In genomic region chr2:114006460-114006859, GRCh38 we compare ENCODE assay signal across 1 cellular context.
A peak's percentile ranks its signal among the peaks of the same experiment; 100 is the strongest.
TF ChIP-seq lines count a peak whose summit lies in the region.

No MANE protein-coding gene starts in this region.

TF ChIP-seq in HepG2, 621 proteins besides CTCF, POLR2A, EP300 and RAD21 (continued from another document and continues in another):
- TF ChIP-seq ZNF275 (CRISPR knock-in tag; IDR thresholded peaks at IDR 0.05; ENCODE audit: borderline replicate concordance), result 0 out of 2 replicates have a peak, but pooled peaks have one; percentile 35
- no peak for TF ChIP-seq BRF2 (CRISPR knock-in tag; IDR thresholded peaks at IDR 0.05)
- no peak for TF ChIP-seq ZSCAN12 (CRISPR knock-in tag; IDR thresholded peaks at IDR 0.05)
- TF ChIP-seq E2F5 (CRISPR knock-in tag; conservative IDR thresholded peaks at IDR 0.05), result no peak
- no peak for TF ChIP-seq ZNF713 (CRISPR knock-in tag; IDR thresholded peaks at IDR 0.05)
- no peak for TF ChIP-seq ZBTB20 (CRISPR knock-in tag; IDR thresholded peaks at IDR 0.05; ENCODE audit: borderline replicate concordance, low read depth)
- TF ChIP-seq ZIK1 (CRISPR knock-in tag; IDR thresholded peaks at IDR 0.05; ENCODE audit: borderline replicate concordance, low read depth), result no peak
- TF ChIP-seq PPARG (CRISPR knock-in tag; conservative IDR thresholded peaks at IDR 0.05), result 0 out of 2 replicates have a peak, but pooled peaks have one; percentile 30
- TF ChIP-seq MBNL3 (CRISPR knock-in tag; conservative IDR thresholded peaks at IDR 0.05), result no peak
- TF ChIP-seq ASH2L (IDR thresholded peaks at IDR 0.05; ENCODE audit: insufficient read length, low read depth, low read length), result peak; percentile 47
- TF ChIP-seq POGZ (CRISPR knock-in tag; IDR thresholded peaks at IDR 0.05), result peak; percentile 52; the same call in 1 of the 2 replicates
- no peak for TF ChIP-seq AGO1 (IDR thresholded peaks at IDR 0.05; ENCODE audit: low read depth, low read length, poor library complexity, severe bottlenecking)
- TF ChIP-seq ZNF883 (CRISPR knock-in tag; IDR thresholded peaks at IDR 0.05; ENCODE audit: not compliant biosample characterization), result no peak
- peak; percentile 67; the same call in 1 of the 2 replicates for TF ChIP-seq RXRB (CRISPR knock-in tag; IDR thresholded peaks at IDR 0.05; ENCODE audit: borderline replicate concordance)
- TF ChIP-seq JUNB (CRISPR knock-in tag; IDR thresholded peaks at IDR 0.05; ENCODE audit: borderline replicate concordance), result no peak
- TF ChIP-seq ZMYM4 (CRISPR knock-in tag; IDR thresholded peaks at IDR 0.05), result peak; percentile 50; the same call in 1 of the 2 replicates
- no peak for TF ChIP-seq DMTF1 (CRISPR knock-in tag; IDR thresholded peaks at IDR 0.05)
- no peak for TF ChIP-seq ATF7-NPFF (CRISPR knock-in tag; IDR thresholded peaks at IDR 0.05; ENCODE audit: low read depth)
- 0 out of 2 replicates have a peak, but pooled peaks have one; percentile 37 for TF ChIP-seq ZNF710 (CRISPR knock-in tag; IDR thresholded peaks at IDR 0.05; ENCODE audit: borderline replicate concordance)
- TF ChIP-seq ZNF205 (CRISPR knock-in tag; IDR thresholded peaks at IDR 0.05), result no peak
- TF ChIP-seq SP1 (IDR thresholded peaks at IDR 0.05), result no peak
- TF ChIP-seq SP1 (CRISPR knock-in tag; IDR thresholded peaks at IDR 0.05), result no peak
- no peak for TF ChIP-seq ZBTB7B (CRISPR knock-in tag; IDR thresholded peaks at IDR 0.05)
- TF ChIP-seq TBX3 (IDR thresholded peaks at IDR 0.05; ENCODE audit: borderline replicate concordance), result peak; percentile 40; the same call in 1 of the 2 replicates
- TF ChIP-seq ZNF577 (CRISPR knock-in tag; IDR thresholded peaks at IDR 0.05; ENCODE audit: borderline replicate concordance, low read depth), result no peak
- 0 out of 2 replicates have a peak, but pooled peaks have one; percentile 67 for TF ChIP-seq ZNF264 (CRISPR knock-in tag; IDR thresholded peaks at IDR 0.05)
- peak; percentile 83 for TF ChIP-seq KDM1A (CRISPR knock-in tag; IDR thresholded peaks at IDR 0.05)
- no peak for TF ChIP-seq HMG20B (CRISPR knock-in tag; conservative IDR thresholded peaks at IDR 0.05)
- TF ChIP-seq TP53 (CRISPR knock-in tag; conservative IDR thresholded peaks at IDR 0.05), result 0 out of 2 replicates have a peak, but pooled peaks have one; percentile 55
- TF ChIP-seq ZKSCAN1 (IDR thresholded peaks at IDR 0.05; ENCODE audit: low read length), result no peak
- TF ChIP-seq AKAP8 (CRISPR knock-in tag; IDR thresholded peaks at IDR 0.05), result no peak
- peak; percentile 43; the same call in 1 of the 2 replicates for TF ChIP-seq IKZF5 (CRISPR knock-in tag; IDR thresholded peaks at IDR 0.05)
- no peak for TF ChIP-seq ZNF142 (CRISPR knock-in tag; IDR thresholded peaks at IDR 0.05)
- no peak for TF ChIP-seq CEBPB (IDR thresholded peaks at IDR 0.05; ENCODE audit: borderline replicate concordance, low read depth, low read length)
- no peak for TF ChIP-seq SP5 (CRISPR knock-in tag; IDR thresholded peaks at IDR 0.05; ENCODE audit: borderline replicate concordance, low read depth)
- TF ChIP-seq KLF11 (CRISPR knock-in tag; IDR thresholded peaks at IDR 0.05), result no peak
- no peak for TF ChIP-seq ZNF614 (CRISPR knock-in tag; IDR thresholded peaks at IDR 0.05; ENCODE audit: borderline replicate concordance)
- peak; percentile 89 for TF ChIP-seq PAXIP1 (CRISPR knock-in tag; conservative IDR thresholded peaks at IDR 0.05)
- no peak; the same call in 1 of the 2 replicates for TF ChIP-seq NFYC (CRISPR knock-in tag; IDR thresholded peaks at IDR 0.05)
- TF ChIP-seq NFRKB (IDR thresholded peaks at IDR 0.05), result no peak
- TF ChIP-seq NFE2L2 (IDR thresholded peaks at IDR 0.05; ENCODE audit: low read length), result no peak; the same call in 1 of the 2 replicates
- no peak for TF ChIP-seq ZC3H4 (CRISPR knock-in tag; IDR thresholded peaks at IDR 0.05; ENCODE audit: borderline replicate concordance)
- peak; percentile 93 for TF ChIP-seq SOX5 (CRISPR knock-in tag; IDR thresholded peaks at IDR 0.05; ENCODE audit: borderline replicate concordance)
- peak; percentile 100 for TF ChIP-seq HOXA5 (CRISPR knock-in tag; IDR thresholded peaks at IDR 0.05)
- TF ChIP-seq NFYB (CRISPR knock-in tag; IDR thresholded peaks at IDR 0.05), result no peak
- no peak for TF ChIP-seq CHD4 (IDR thresholded peaks at IDR 0.05; ENCODE audit: borderline replicate concordance, low read length)
- no peak for TF ChIP-seq SRSF9 (IDR thresholded peaks at IDR 0.05; ENCODE audit: borderline replicate concordance, insufficient read depth, low read depth, low read length, poor library complexity, severe bottlenecking)
- TF ChIP-seq EED (CRISPR knock-in tag; IDR thresholded peaks at IDR 0.05), result no peak
- no peak for TF ChIP-seq SKI (IDR thresholded peaks at IDR 0.05; ENCODE audit: partially characterized antibody)
